19 cellular contexts compared by ENCODE assay signal in the genomic region with DNA sequence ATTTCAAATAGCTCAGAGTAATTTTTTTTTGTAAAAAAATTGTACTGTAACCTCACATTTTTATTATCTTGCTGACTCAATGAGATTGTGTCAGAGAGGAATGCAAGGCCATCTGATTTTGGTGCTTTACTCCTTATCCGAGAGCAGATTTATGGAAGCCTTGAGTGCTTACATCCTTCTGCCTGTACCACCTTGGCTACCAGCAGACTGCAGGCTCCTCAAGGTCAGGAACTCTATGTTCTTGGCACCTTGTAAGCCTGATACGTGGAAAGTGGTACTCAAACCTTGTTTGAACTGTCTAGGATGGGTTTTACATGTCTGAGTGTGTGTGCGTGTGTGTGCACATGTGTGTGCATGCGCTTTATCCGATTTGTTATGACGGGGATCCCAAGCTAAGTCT.
A peak's percentile ranks its signal among the peaks of the same experiment; 100 is the strongest.
DNase-seq lines count a peak whose midpoint lies in the region; ATAC-seq, FAIRE-seq and TF ChIP-seq lines count a peak whose summit lies in the region.
"Had no signal": no experiment of that assay in that cellular context is flagged by ENCODE, and none has a peak within 500 bp of the region (broad histone marks: within the 10 kb centered on the region; RNA-seq: fewer than 3 reads in every experiment).

No MANE protein-coding gene starts in this region.

- no peak overlapping the region for H3K4me3 Mint-ChIP-seq in H9
- H3K4me3 Mint-ChIP-seq: CD4-positive, alpha-beta memory T cell had no signal

- H3K23me2 ChIP-seq in H9 (ENCODE audit: insufficient read length, low read depth, low read length, poor library complexity, severe bottlenecking), result no peaks in the 10 kb centered on the region

- no peak overlapping the region for H2AK5ac ChIP-seq in H9 (ENCODE audit: insufficient read length, low read length)

- H3T11ph ChIP-seq in H9 (ENCODE audit: low read length), result no peak overlapping the region

- no peaks in the 10 kb centered on the region for H3K79me2 ChIP-seq in H9 (ENCODE audit: insufficient read depth, low read length)

- no peak for ATAC-seq in GM21576 (IDR thresholded peaks at IDR 0.05; ENCODE audit: unreplicated experiment)
- ATAC-seq: K562 had no signal

- H3K27ac Mint-ChIP-seq in H9, result no peak overlapping the region
- H3K27ac Mint-ChIP-seq: CD4-positive, alpha-beta memory T cell had no signal

- FAIRE-seq in H54 (lab: Jason Lieb, UNC), result peak; percentile 6
- FAIRE-seq: K562 had no signal

- H2AFZ ChIP-seq in H9 (ENCODE audit: low read length), result no peak overlapping the region
- H2AFZ ChIP-seq: GM23248 had no signal

- H4K20me1 ChIP-seq in H9 (ENCODE audit: control insufficient read depth, insufficient read depth, insufficient read length), result no peaks in the 10 kb centered on the region

- no peak overlapping the region for H2BK15ac ChIP-seq in H9 (ENCODE audit: low read depth, low read length)

- WGBS in H9 (ENCODE audit: extremely low coverage, insufficient read length, low lambda C conversion rate), result no CpG with 5 or more reads among the region's 6 CpGs

- H2BK20ac ChIP-seq in H9 (ENCODE audit: low read depth, low read length, poor library complexity, severe bottlenecking), result no peak overlapping the region

- peaks cover 5 to 9% of the 10 kb centered on the region in 2 experiments for H3K4me1 Mint-ChIP-seq in H9
- H3K4me1 Mint-ChIP-seq: CD4-positive, alpha-beta memory T cell had no signal

- no peak overlapping the region for H2BK12ac ChIP-seq in H9 (ENCODE audit: insufficient read length, low read depth, low read length)

- TF ChIP-seq CTCF in fibroblast of villous mesenchyme (IDR thresholded peaks at IDR 0.05; ENCODE audit: insufficient read depth, low read depth, low read length) (no peak), H9 (conservative IDR thresholded peaks at IDR 0.05) (no peak)

- no peak overlapping the region for H4K8ac ChIP-seq in H9 (replicated peaks; ENCODE audit: insufficient read length, low read depth, low read length)

- H3K4me3 ChIP-seq in fibroblast of villous mesenchyme (ENCODE audit: low read depth, low read length) (no peak overlapping the region), skeletal muscle tissue (ENCODE audit: low read length in 3 of 3) (peak overlapping the region in 1 of 3 donors; percentile 4)
- H3K4me3 ChIP-seq: GM23248, K562, Peyer's patch had no signal

- H3K9me3 ChIP-seq in skeletal muscle tissue (ENCODE audit: control insufficient read depth in 3 of 3, low read length in 3 of 3) (no peaks in the 10 kb centered on the region), H9 (ENCODE audit: control insufficient read depth, low read depth, low read length) (no peaks in the 10 kb centered on the region)
- H3K9me3 ChIP-seq: Peyer's patch, SK-N-SH had no signal

- no peak overlapping the region for H2BK120ac ChIP-seq in H9 (ENCODE audit: low read depth, low read length, poor library complexity, severe bottlenecking)

- H3K27ac ChIP-seq in skeletal muscle tissue (ENCODE audit: low read depth, low read length) (peak overlapping the region; percentile 1), H9 (ENCODE audit: insufficient read length, low read depth, low read length) (no peak overlapping the region)
- H3K27ac ChIP-seq: GM23248, Peyer's patch had no signal

- no peak overlapping the region for H3K56ac ChIP-seq in H9 (ENCODE audit: insufficient read length, low read depth, low read length)

- peaks cover 9 to 28% (median 28%) of the 10 kb centered on the region in 3 donors for H3K4me1 ChIP-seq in skeletal muscle tissue (ENCODE audit: control insufficient read depth in 3 of 3, insufficient read depth in 3 of 3, low read length in 3 of 3)
- H3K4me1 ChIP-seq in H9 (ENCODE audit: insufficient read depth, low read length), result no peaks in the 10 kb centered on the region
- H3K4me1 ChIP-seq: Peyer's patch had no signal

- H3K27me3 ChIP-seq in skeletal muscle tissue (ENCODE audit: control insufficient read depth in 3 of 3, insufficient read depth in 3 of 3, low read length in 3 of 3) (no peaks in the 10 kb centered on the region), H9 (ENCODE audit: insufficient read depth, low read length) (no peaks in the 10 kb centered on the region)
- H3K27me3 ChIP-seq: Peyer's patch had no signal

- H3K27me3 Mint-ChIP-seq in H9 (ENCODE audit: low read depth), result no peaks in the 10 kb centered on the region

- H3K9me3 Mint-ChIP-seq in H9, result no peaks in the 10 kb centered on the region
- H3K9me3 Mint-ChIP-seq: CD4-positive, alpha-beta memory T cell had no signal

- no peak for TF ChIP-seq POLR2A in H54 (IDR thresholded peaks at IDR 0.05; ENCODE audit: low read depth, low read length)

- no peak overlapping the region for H4K91ac ChIP-seq in H9 (ENCODE audit: insufficient read length, low read depth, low read length)

- no peak for DNase-seq in H54 (ENCODE audit: insufficient read length, low spot score)
- DNase-seq in fibroblast of villous mesenchyme (ENCODE audit: low read depth), result peak; percentile 11
- peak; percentile 35 for DNase-seq in iris pigment epithelial cell (ENCODE audit: low read depth)
- no peak for DNase-seq in activated CD8-positive, alpha-beta memory T cell treated with anti-CD3 and anti-CD28 coated beads, Interleukin-2, amount 50 U/mL, for 48 hours
- DNase-seq in H9, result no peak
- DNase-seq: ACHN; Calu3; CD4-positive, alpha-beta memory T cell; DMS53; GM23248; NCI-H1436; NCI-H2029 treated with DMSO at 0.1 percent for 48 hours; NCI-H524; Peyer's patch; SHP77; SK-N-SH had no signal

- H4K5ac ChIP-seq in H9 (ENCODE audit: insufficient read length, low read depth, low read length), result no peak overlapping the region

- no peak overlapping the region for H3K23ac ChIP-seq in H9 (ENCODE audit: insufficient read length, low read depth, low read length)

- H3K36me3 ChIP-seq in skeletal muscle tissue (ENCODE audit: control insufficient read depth in 3 of 3, insufficient read depth in 3 of 3, low read length in 3 of 3), result peaks cover 0 to 2% (median 0%) of the 10 kb centered on the region in 3 donors
- H3K36me3 ChIP-seq: Peyer's patch had no signal

- no peak overlapping the region for H3K18ac ChIP-seq in H9 (ENCODE audit: insufficient read length, low read depth, low read length)

- H3K79me1 ChIP-seq in H9 (ENCODE audit: insufficient read depth, low read depth, low read length, poor library complexity, severe bottlenecking), result no peaks in the 10 kb centered on the region

- H3K9ac ChIP-seq in skeletal muscle tissue (ENCODE audit: low read depth in 1 of 3, low read length in 3 of 3) (no peak overlapping the region), H9 (ENCODE audit: extremely low read depth, insufficient read length, low read length) (no peak overlapping the region)
- H3K9ac ChIP-seq: GM23248, SK-N-SH had no signal

- no peaks in the 10 kb centered on the region for H3K36me3 Mint-ChIP-seq in H9 (ENCODE audit: insufficient read depth in 1 of 3, low read depth in 3 of 3)
- H3K36me3 Mint-ChIP-seq: CD4-positive, alpha-beta memory T cell had no signal

- no peak overlapping the region for H2BK5ac ChIP-seq in H9 (ENCODE audit: insufficient read length, low read length)

- no peak overlapping the region for H3K4ac ChIP-seq in H9 (ENCODE audit: low read depth, low read length)

- H3K4me2 ChIP-seq in H9 (ENCODE audit: insufficient read depth, insufficient read length, low read length), result no peak overlapping the region
- H3K4me2 ChIP-seq: SK-N-SH had no signal

- H3K14ac ChIP-seq in H9 (ENCODE audit: insufficient read depth, low read length), result no peak overlapping the region

Comparison
In these comparisons a context has a peak if more than half of its experiments do, and no peak if none do; other contexts are left out.
1. DNase-seq: peak in fibroblast of villous mesenchyme (single experiment) and iris pigment epithelial cell (single experiment); none in H54 (single experiment), activated CD8-positive, alpha-beta memory T cell treated with anti-CD3 and anti-CD28 coated beads, Interleukin-2, amount 50 U/mL, for 48 hours (single experiment) and H9 (single experiment).